In the genomic region with DNA sequence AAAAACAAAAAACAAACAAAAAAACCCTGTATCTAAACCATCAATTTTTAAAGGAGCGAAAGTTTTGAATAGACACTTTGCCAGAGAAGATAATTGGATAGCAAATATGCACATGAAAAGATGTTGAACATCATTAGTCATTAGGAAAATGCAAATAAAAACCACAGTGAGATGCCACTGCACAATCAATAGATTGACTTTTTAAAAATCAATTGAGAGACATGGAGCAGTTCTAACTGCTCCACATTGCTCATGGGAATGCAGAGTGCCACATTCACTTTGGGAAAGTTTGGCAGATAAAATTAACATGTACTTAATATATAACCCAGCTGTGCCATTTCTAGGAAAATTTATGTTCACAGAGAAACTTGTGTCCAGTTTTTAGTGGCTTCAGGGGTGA, we compare ENCODE assay signal across 29 cellular contexts. TPM values are rescaled to one million over a fixed set of nuclear protein-coding genes. Genes with fewer than 3 reads are reported as not detected.
DNase-seq lines count a peak whose midpoint lies in the region; ATAC-seq and TF ChIP-seq lines count a peak whose summit lies in the region.
"Had no signal": no experiment of that assay in that cellular context is flagged by ENCODE, and none has a peak within 500 bp of the region (broad histone marks: within the 10 kb centered on the region; RNA-seq: fewer than 3 reads in every experiment).

No MANE protein-coding gene starts in this region.

- no peaks in the 10 kb centered on the region for H3K9me3 ChIP-seq in sigmoid colon
- H3K9me3 ChIP-seq: BE2C, esophagus squamous epithelium, left lung, tibial artery had no signal

- no peak overlapping the region for H3K4me3 ChIP-seq in sigmoid colon
- H3K4me3 ChIP-seq: esophagus squamous epithelium, left lung, tibial artery had no signal

- H3K27me3 ChIP-seq in sigmoid colon = no peaks in the 10 kb centered on the region
- H3K27me3 ChIP-seq: BE2C, esophagus squamous epithelium, foreskin keratinocyte, left lung, tibial artery had no signal

- no peaks in the 10 kb centered on the region for H3K9me3 Mint-ChIP-seq in activated naive CD4-positive, alpha-beta T cell treated with anti-CD3 and anti-CD28 coated beads, Interleukin-2, amount 50 U/mL, for 24 hours
- H3K9me3 Mint-ChIP-seq in activated T-helper 1 cell treated with anti-CD3 and anti-CD28 coated beads, Interleukin-12 subunit alpha, Interleukin-12 subunit beta, Interleukin-2, Interleukin-4 antibody, amounts not matched to agents 30 ng/mL and 10 ng/mL and 1 ng/mL, durations not matched to agents 14 hours and 24 hours and 36 hours = no peaks in the 10 kb centered on the region
- H3K9me3 Mint-ChIP-seq in effector memory CD8-positive, alpha-beta T cell = no peaks in the 10 kb centered on the region
- H3K9me3 Mint-ChIP-seq: activated naive CD8-positive, alpha-beta T cell treated with anti-CD3 and anti-CD28 coated beads, Interleukin-2, amount 10 ng/mL, durations not matched to agents 7 days and 5 days; activated T-cell treated with anti-CD3 and anti-CD28 coated beads, Interleukin-2, amount 50 U/mL, for 4 hours had no signal

- in situ Hi-C loops in GM13976 (cut with MboI; ENCODE audit: low sequenced_read_pairs, unreplicated experiment) = no loop called here

- DNase-seq in activated naive CD4-positive, alpha-beta T cell (lab: John Stamatoyannopoulos, UW) = no peak
- no peak for DNase-seq in activated T-helper 1 cell treated with anti-CD3 and anti-CD28 coated beads, Interleukin-12 subunit alpha, Interleukin-12 subunit beta, Interleukin-2, Interleukin-4 antibody, amounts not matched to agents 30 ng/mL and 10 ng/mL and 1 ng/mL, durations not matched to agents 14 hours and 24 hours and 36 hours (ENCODE audit: low spot score)
- DNase-seq in effector memory CD8-positive, alpha-beta T cell = no peak
- no peak for DNase-seq in sigmoid colon
- DNase-seq in GM13976 (ENCODE audit: low spot score) = no peak
- DNase-seq: ACHN; activated CD4-positive, CD25-positive, alpha-beta regulatory T cell treated with anti-CD3 and anti-CD28 coated beads, Interleukin-2, amount 50 U/mL, for 72 hours; activated naive CD8-positive, alpha-beta T cell treated with anti-CD3 and anti-CD28 coated beads, Interleukin-2, amount 10 ng/mL, durations not matched to agents 7 days and 5 days; activated T-cell treated with anti-CD3 and anti-CD28 coated beads, Interleukin-2, amount 50 U/mL, for 4 hours; BE2C; central memory CD4-positive, alpha-beta T cell; COR-L47; dermis blood vessel endothelial cell; DMS53; esophagus squamous epithelium; foreskin keratinocyte; GOT3; head of caudate nucleus; islet precursor cell; left lung; mesenchymal stem cell; NCI-H1417 treated with DMSO at 0.1 percent for 48 hours; right cardiac atrium; stimulated activated CD4-positive, alpha-beta T cell treated with anti-CD3 and anti-CD28 coated beads, Interleukin-1b, Interleukin-23, amount 100 ng/mL, for 48 hours; tibial artery had no signal

- H3K27ac Mint-ChIP-seq in activated naive CD4-positive, alpha-beta T cell treated with anti-CD3 and anti-CD28 coated beads, Interleukin-2, amount 50 U/mL, for 24 hours = peak overlapping the region; percentile 90
- peak overlapping the region; percentile 14 for H3K27ac Mint-ChIP-seq in activated T-helper 1 cell treated with anti-CD3 and anti-CD28 coated beads, Interleukin-12 subunit alpha, Interleukin-12 subunit beta, Interleukin-2, Interleukin-4 antibody, amounts not matched to agents 30 ng/mL and 10 ng/mL and 1 ng/mL, durations not matched to agents 14 hours and 24 hours and 36 hours
- H3K27ac Mint-ChIP-seq in effector memory CD8-positive, alpha-beta T cell = peak overlapping the region; percentile 15 to 67
- H3K27ac Mint-ChIP-seq: activated naive CD8-positive, alpha-beta T cell treated with anti-CD3 and anti-CD28 coated beads, Interleukin-2, amount 10 ng/mL, durations not matched to agents 7 days and 5 days had no signal

- peaks cover 26% of the 10 kb centered on the region for H3K36me3 Mint-ChIP-seq in activated naive CD4-positive, alpha-beta T cell treated with anti-CD3 and anti-CD28 coated beads, Interleukin-2, amount 50 U/mL, for 24 hours
- H3K36me3 Mint-ChIP-seq in activated T-helper 1 cell treated with anti-CD3 and anti-CD28 coated beads, Interleukin-12 subunit alpha, Interleukin-12 subunit beta, Interleukin-2, Interleukin-4 antibody, amounts not matched to agents 30 ng/mL and 10 ng/mL and 1 ng/mL, durations not matched to agents 14 hours and 24 hours and 36 hours (ENCODE audit: low read depth) = peaks cover 54% of the 10 kb centered on the region
- peaks cover 86% of the 10 kb centered on the region for H3K36me3 Mint-ChIP-seq in effector memory CD8-positive, alpha-beta T cell (ENCODE audit: insufficient read depth)

- WGBS in sigmoid colon, 2 donors = 97 to 99% methylated on average over 1 of the region's 1 CpG

- no peak for TF ChIP-seq CTCF in sigmoid colon (IDR thresholded peaks at IDR 0.05)
- TF ChIP-seq CTCF in GM13976 (IDR thresholded peaks at IDR 0.05; ENCODE audit: borderline replicate concordance, control extremely low read depth, extremely low read depth, insufficient read depth, missing control alignments) = no peak

- peaks cover 0 to 3% (median 0%) of the 10 kb centered on the region in 4 donors for H3K4me1 ChIP-seq in sigmoid colon
- H3K4me1 ChIP-seq: BE2C, left lung, parathyroid adenoma had no signal

- peaks cover 66% of the 10 kb centered on the region for H3K4me1 Mint-ChIP-seq in activated naive CD4-positive, alpha-beta T cell treated with anti-CD3 and anti-CD28 coated beads, Interleukin-2, amount 50 U/mL, for 24 hours
- peaks cover 40% of the 10 kb centered on the region for H3K4me1 Mint-ChIP-seq in activated T-helper 1 cell treated with anti-CD3 and anti-CD28 coated beads, Interleukin-12 subunit alpha, Interleukin-12 subunit beta, Interleukin-2, Interleukin-4 antibody, amounts not matched to agents 30 ng/mL and 10 ng/mL and 1 ng/mL, durations not matched to agents 14 hours and 24 hours and 36 hours (ENCODE audit: low read depth)
- H3K4me1 Mint-ChIP-seq in effector memory CD8-positive, alpha-beta T cell (ENCODE audit: low read depth in 2 of 2) = peaks cover 12 to 34% of the 10 kb centered on the region in 2 donors

- H3K36me3 ChIP-seq in sigmoid colon = peaks cover 0 to 100% (median 27%) of the 10 kb centered on the region in 4 donors

- ATAC-seq in effector memory CD8-positive, alpha-beta T cell (replicated peaks) = no peak
- no peak for ATAC-seq in GM21717 (IDR thresholded peaks at IDR 0.05; ENCODE audit: unreplicated experiment)
- ATAC-seq: foreskin keratinocyte, left lung, right cardiac atrium, Right ventricle myocardium inferior had no signal

- no peak for TF ChIP-seq EP300 in sigmoid colon (IDR thresholded peaks at IDR 0.05)

- H3K4me3 Mint-ChIP-seq in activated naive CD4-positive, alpha-beta T cell treated with anti-CD3 and anti-CD28 coated beads, Interleukin-2, amount 50 U/mL, for 24 hours = peak overlapping the region; percentile 41
- no peak overlapping the region for H3K4me3 Mint-ChIP-seq in activated T-helper 1 cell treated with anti-CD3 and anti-CD28 coated beads, Interleukin-12 subunit alpha, Interleukin-12 subunit beta, Interleukin-2, Interleukin-4 antibody, amounts not matched to agents 30 ng/mL and 10 ng/mL and 1 ng/mL, durations not matched to agents 14 hours and 24 hours and 36 hours
- H3K4me3 Mint-ChIP-seq in effector memory CD8-positive, alpha-beta T cell = no peak overlapping the region
- H3K4me3 Mint-ChIP-seq: activated naive CD8-positive, alpha-beta T cell treated with anti-CD3 and anti-CD28 coated beads, Interleukin-2, amount 10 ng/mL, durations not matched to agents 7 days and 5 days; activated T-cell treated with anti-CD3 and anti-CD28 coated beads, Interleukin-2, amount 50 U/mL, for 4 hours had no signal

- no peak overlapping the region for H3K27ac ChIP-seq in sigmoid colon
- H3K27ac ChIP-seq: esophagus squamous epithelium, foreskin keratinocyte, left lung, parathyroid adenoma, tibial artery had no signal

- no peaks in the 10 kb centered on the region for H3K27me3 Mint-ChIP-seq in activated naive CD4-positive, alpha-beta T cell treated with anti-CD3 and anti-CD28 coated beads, Interleukin-2, amount 50 U/mL, for 24 hours
- H3K27me3 Mint-ChIP-seq in activated T-helper 1 cell treated with anti-CD3 and anti-CD28 coated beads, Interleukin-12 subunit alpha, Interleukin-12 subunit beta, Interleukin-2, Interleukin-4 antibody, amounts not matched to agents 30 ng/mL and 10 ng/mL and 1 ng/mL, durations not matched to agents 14 hours and 24 hours and 36 hours (ENCODE audit: insufficient read depth) = no peaks in the 10 kb centered on the region
- no peaks in the 10 kb centered on the region for H3K27me3 Mint-ChIP-seq in effector memory CD8-positive, alpha-beta T cell
- H3K27me3 Mint-ChIP-seq: activated naive CD8-positive, alpha-beta T cell treated with anti-CD3 and anti-CD28 coated beads, Interleukin-2, amount 10 ng/mL, durations not matched to agents 7 days and 5 days had no signal

- intact Hi-C loops in activated T-helper 1 cell treated with anti-CD3 and anti-CD28 coated beads, Interleukin-12 subunit alpha, Interleukin-12 subunit beta, Interleukin-2, Interleukin-4 antibody, amounts not matched to agents 30 ng/mL and 10 ng/mL and 1 ng/mL, durations not matched to agents 14 hours and 24 hours and 36 hours (cut with micrococcal nuclease) = loop anchor here (1.0 to 5.0 kb wide), 2 partner anchors 13 to 324 kb away; partner anchors contain the start of genes EIF2S1 and RDH11
- intact Hi-C loops in sigmoid colon (cut with DNase I) = no loop called here

- TF ChIP-seq POLR2A in sigmoid colon (IDR thresholded peaks at IDR 0.05) = no peak

RNA-seq across cellular contexts. Expression of gene EIF2S1, which starts 12.7 kb away (rescaled TPM):
- total RNA-seq in activated T-helper 1 cell treated with anti-CD3 and anti-CD28 coated beads, Interleukin-12 subunit alpha, Interleukin-12 subunit beta, Interleukin-2, Interleukin-4 antibody, amounts not matched to agents 30 ng/mL and 10 ng/mL and 1 ng/mL, durations not matched to agents 14 hours and 24 hours and 36 hours = 234 and 245 TPM in 2 replicates
- total RNA-seq in sigmoid colon = 100 to 1,000 TPM in 3 of 4 donors, 10 to 100 TPM in 1; 31.3 to 131 (median 119) TPM
- polyA plus RNA-seq in sigmoid colon = 100 to 1,000 TPM in 1 of 3 donors, 10 to 100 TPM in 2; 75.7 to 104 (median 86.6) TPM

RNA-seq across cellular contexts. Expression of gene ATP6V1D, which starts 13.2 kb away (rescaled TPM):
- total RNA-seq in activated T-helper 1 cell treated with anti-CD3 and anti-CD28 coated beads, Interleukin-12 subunit alpha, Interleukin-12 subunit beta, Interleukin-2, Interleukin-4 antibody, amounts not matched to agents 30 ng/mL and 10 ng/mL and 1 ng/mL, durations not matched to agents 14 hours and 24 hours and 36 hours = 29.1 and 30.8 TPM in 2 replicates
- total RNA-seq in sigmoid colon = 10 to 100 TPM; 65.8 to 89.9 (median 76.7) TPM
- polyA plus RNA-seq in sigmoid colon = 100 to 1,000 TPM in 1 of 3 donors, 10 to 100 TPM in 2; 64.1 to 181 (median 97.9) TPM

RNA-seq across cellular contexts. Expression of gene PLEK2, which starts 39.1 kb away (rescaled TPM):
- total RNA-seq in activated T-helper 1 cell treated with anti-CD3 and anti-CD28 coated beads, Interleukin-12 subunit alpha, Interleukin-12 subunit beta, Interleukin-2, Interleukin-4 antibody, amounts not matched to agents 30 ng/mL and 10 ng/mL and 1 ng/mL, durations not matched to agents 14 hours and 24 hours and 36 hours = 0.57 and 1.5 TPM in 2 replicates
- total RNA-seq in sigmoid colon = 1 to 10 TPM in 2 of 4 donors, under 1 TPM in 1, not detected in 1; 0.16 to 7.8 (median 1.8) TPM
- polyA plus RNA-seq in sigmoid colon = 10 to 100 TPM; 35.4 to 51.8 (median 35.8) TPM
- total RNA-seq: Right ventricle myocardium inferior had no signal

Comparison
In these comparisons a context has a peak if more than half of its experiments do, and no peak if none do; other contexts are left out.
1. H3K27ac Mint-ChIP-seq: peak in every context shown above with its lines; median percentile 90 in activated naive CD4-positive, alpha-beta T cell treated with anti-CD3 and anti-CD28 coated beads, Interleukin-2, amount 50 U/mL, for 24 hours; 41 in effector memory CD8-positive, alpha-beta T cell; 14 in activated T-helper 1 cell treated with anti-CD3 and anti-CD28 coated beads, Interleukin-12 subunit alpha, Interleukin-12 subunit beta, Interleukin-2, Interleukin-4 antibody, amounts not matched to agents 30 ng/mL and 10 ng/mL and 1 ng/mL, durations not matched to agents 14 hours and 24 hours and 36 hours.